Comparison of ENCODE assay signal across 1 cellular context in genomic region chr16:57911711-57912110, GRCh38.
TF ChIP-seq lines count a peak whose summit lies in the region.

No MANE protein-coding gene starts in this region.

TF ChIP-seq in H1, 55 proteins besides CTCF, POLR2A, EP300 and RAD21:
- TF ChIP-seq USF2 (IDR thresholded peaks at IDR 0.05; ENCODE audit: low read length) (no peak), SUZ12 (IDR thresholded peaks at IDR 0.05; ENCODE audit: low read length) (no peak), SIRT6 (IDR thresholded peaks at IDR 0.05; ENCODE audit: low read length) (no peak), SP2 (IDR thresholded peaks at IDR 0.05; ENCODE audit: low read length) (no peak), E2F6 (IDR thresholded peaks at IDR 0.05) (no peak), EZH2 (IDR thresholded peaks at IDR 0.05; ENCODE audit: low read depth, low read length, severe bottlenecking) (no peak), HDAC6 (IDR thresholded peaks at IDR 0.05; ENCODE audit: low read depth, low read length) (no peak), KDM5A (IDR thresholded peaks at IDR 0.05; ENCODE audit: low read length) (no peak), CTBP2 (IDR thresholded peaks at IDR 0.05; ENCODE audit: borderline replicate concordance, insufficient read depth, insufficient read length, low read length) (no peak)
